ENCODE assay signal across 8 cellular contexts in genomic region chr12:27970391-27970980, GRCh38. TPM values are rescaled to one million over a fixed set of nuclear protein-coding genes. Genes with fewer than 3 reads are reported as not detected.
DNase-seq lines count a peak whose midpoint lies in the region; ATAC-seq and TF ChIP-seq lines count a peak whose summit lies in the region.

No MANE protein-coding gene starts in this region.

- peaks cover 31% of the 10 kb centered on the region for H3K27me3 ChIP-seq in CD8-positive, alpha-beta T cell (ENCODE audit: insufficient read depth, low read length)
- peaks cover 96% of the 10 kb centered on the region for H3K27me3 ChIP-seq in HUES64 (ENCODE audit: insufficient read depth, low read length)

- no peaks in the 10 kb centered on the region for H3K36me3 Mint-ChIP-seq in CD8-positive, alpha-beta T cell

- peak overlapping the region; percentile 60 for H3K4me3 Mint-ChIP-seq in CD8-positive, alpha-beta T cell

- no peaks in the 10 kb centered on the region for H3K9me3 Mint-ChIP-seq in CD8-positive, alpha-beta T cell

- peaks cover 72% of the 10 kb centered on the region for H3K27me3 Mint-ChIP-seq in CD8-positive, alpha-beta T cell (ENCODE audit: low read depth)

- peaks cover 17% of the 10 kb centered on the region for H3K4me1 ChIP-seq in CD8-positive, alpha-beta T cell (ENCODE audit: insufficient read depth, low read length)
- H3K4me1 ChIP-seq in HUES64 (ENCODE audit: insufficient read depth, low read length), result peaks cover 65% of the 10 kb centered on the region

- WGBS in HUES64, result under 1% methylated on average over 63 of the region's 64 CpGs

- no peak for DNase-seq in CD8-positive, alpha-beta T cell
- DNase-seq in ecto neural progenitor cell (ENCODE audit: low spot score), result peak; percentile 87
- DNase-seq in midbrain (lab: John Stamatoyannopoulos, UW), result peak; percentile 46
- no peak for DNase-seq in CD1c-positive myeloid dendritic cell (ENCODE audit: extremely low spot score)
- no peak for DNase-seq in dedifferentiated amniotic fluid mesenchymal stem cell (ENCODE audit: extremely low spot score)
- no peak for DNase-seq in NCI-H187 (lab: John Stamatoyannopoulos, UW)

- ATAC-seq in CD8-positive, alpha-beta T cell, result no peak
- ATAC-seq in GM21360 (IDR thresholded peaks at IDR 0.05; ENCODE audit: unreplicated experiment), result peak; percentile 21

- CTCF ChIA-PET in CD8-positive, alpha-beta T cell (lab: Charles Lee), result no interaction called here

- intact Hi-C loops in CD8-positive, alpha-beta T cell (cut with DNase I, micrococcal nuclease), result no loop called here

- no peak overlapping the region for H3K27ac Mint-ChIP-seq in CD8-positive, alpha-beta T cell

- no peaks in the 10 kb centered on the region for H3K9me3 ChIP-seq in CD8-positive, alpha-beta T cell (ENCODE audit: low read length)
- H3K9me3 ChIP-seq in HUES64 (ENCODE audit: insufficient read depth, low read depth, low read length), result no peaks in the 10 kb centered on the region

- H3K9ac ChIP-seq in HUES64 (ENCODE audit: low read depth, low read length), result no peak overlapping the region

- no peaks in the 10 kb centered on the region for H3K36me3 ChIP-seq in CD8-positive, alpha-beta T cell (ENCODE audit: insufficient read depth, low read length)
- no peaks in the 10 kb centered on the region for H3K36me3 ChIP-seq in HUES64 (ENCODE audit: insufficient read depth, low read length)

- no peak for TF ChIP-seq CTCF in CD8-positive, alpha-beta T cell (IDR thresholded peaks at IDR 0.05)

- POLR2A ChIA-PET in CD8-positive, alpha-beta T cell (lab: Charles Lee), result no interaction called here

- H3K27ac ChIP-seq in CD8-positive, alpha-beta T cell (ENCODE audit: low read depth, low read length), result no peak overlapping the region
- no peak overlapping the region for H3K27ac ChIP-seq in HUES64 (ENCODE audit: low read depth, low read length)

- peaks cover 26% of the 10 kb centered on the region for H3K4me1 Mint-ChIP-seq in CD8-positive, alpha-beta T cell (ENCODE audit: low read depth)

- no peak overlapping the region for H3K4me3 ChIP-seq in CD8-positive, alpha-beta T cell (ENCODE audit: low read depth, low read length)
- peak overlapping the region; percentile 58 for H3K4me3 ChIP-seq in HUES64 (ENCODE audit: low read length)

RNA-seq across cellular contexts. Expression of gene PTHLH, which starts 2.0 kb away (rescaled TPM):
- not detected for total RNA-seq in CD8-positive, alpha-beta T cell
- polyA plus RNA-seq in HUES64 (2013, experiment 1 of 2), result 0.15 TPM
- 0.38 TPM for polyA plus RNA-seq in HUES64 (2013, experiment 2 of 2)

Comparison
In these comparisons a context has a peak if more than half of its experiments do, and no peak if none do; other contexts are left out.
1. DNase-seq: peak in ecto neural progenitor cell (single experiment) and midbrain (single experiment); none in CD8-positive, alpha-beta T cell (0 of 7), CD1c-positive myeloid dendritic cell (single experiment), dedifferentiated amniotic fluid mesenchymal stem cell (single experiment) and NCI-H187 (0 of 2).